In genomic region chr3:152334761-152335160, GRCh38 we compare ENCODE assay signal across 15 cellular contexts.
DNase-seq lines count a peak whose midpoint lies in the region; ATAC-seq, FAIRE-seq and TF ChIP-seq lines count a peak whose summit lies in the region.
"Had no signal": no experiment of that assay in that cellular context is flagged by ENCODE, and none has a peak within 500 bp of the region (broad histone marks: within the 10 kb centered on the region; RNA-seq: fewer than 3 reads in every experiment).

No MANE protein-coding gene starts in this region.

- intact Hi-C loops in CD4-positive, alpha-beta memory T cell (cut with micrococcal nuclease): loop anchor here (5.0 kb wide), 1 partner anchor 43 kb away; no protein-coding TSS in a partner anchor

- ATAC-seq in GM21723 (IDR thresholded peaks at IDR 0.05; ENCODE audit: unreplicated experiment): no peak
- ATAC-seq: HCT116 had no signal

- POLR2A ChIA-PET in CD4-positive, alpha-beta memory T cell (lab: Charles Lee; ENCODE audit: partially characterized antibody): interaction anchor here (0.6 to 1.3 kb wide), 2 partner anchors 141 to 317 kb away, joined by 3 to 5 read pairs; no protein-coding TSS in a partner anchor

- DNase-seq in CD4-positive, alpha-beta memory T cell: no peak
- DNase-seq in GM19239 (ENCODE audit: insufficient read length, low spot score) (no peak), GM12892 (ENCODE audit: insufficient read length) (no peak), T-helper 2 cell (no peak), SHP77 (lab: John Stamatoyannopoulos, UW) (no peak)
- DNase-seq: anterior cingulate cortex, NCI-H69, retina, trophoblast cell had no signal

- TF ChIP-seq POLR2A in GM12892 (IDR thresholded peaks at IDR 0.05; ENCODE audit: low read depth, low read length): no peak

- peak overlapping the region in 6 of 7 donors; percentile 17 to 85 (median 75) for H3K27ac Mint-ChIP-seq in CD4-positive, alpha-beta memory T cell
- H3K27ac Mint-ChIP-seq in activated naive CD8-positive, alpha-beta T cell: peak overlapping the region; percentile 92

- FAIRE-seq in GM19239 (lab: Jason Lieb, UNC) (peak; percentile 85), GM12892 (lab: Jason Lieb, UNC) (no peak)
- FAIRE-seq: endothelial cell of umbilical vein had no signal

- H3K27me3 Mint-ChIP-seq in CD4-positive, alpha-beta memory T cell: no peaks in the 10 kb centered on the region
- H3K27me3 Mint-ChIP-seq in activated naive CD8-positive, alpha-beta T cell: no peaks in the 10 kb centered on the region

- no peak for TF ChIP-seq CTCF in neutrophil (IDR thresholded peaks at IDR 0.05)

- H3K4me1 Mint-ChIP-seq in CD4-positive, alpha-beta memory T cell: peaks cover 62 to 94% (median 72%) of the 10 kb centered on the region in 4 donors
- H3K4me1 Mint-ChIP-seq in activated naive CD8-positive, alpha-beta T cell (ENCODE audit: low read depth): peaks cover 85% of the 10 kb centered on the region

- CTCF ChIA-PET in CD4-positive, alpha-beta memory T cell (lab: Charles Lee; ENCODE audit: partially characterized antibody): no interaction called here

- no peak overlapping the region for H3K4me3 ChIP-seq in CD4-positive, alpha-beta memory T cell (ENCODE audit: low read length in 2 of 2)
- no peak overlapping the region for H3K4me3 ChIP-seq in neutrophil (ENCODE audit: low read depth in 1 of 2, low read length in 1 of 2)

- peaks cover 0 to 2% (median 0%) of the 10 kb centered on the region in 8 donors for H3K9me3 Mint-ChIP-seq in CD4-positive, alpha-beta memory T cell
- H3K9me3 Mint-ChIP-seq in activated naive CD8-positive, alpha-beta T cell (ENCODE audit: low read depth): no peaks in the 10 kb centered on the region

- peak overlapping the region in 6 of 8 donors; percentile 1 to 71 (median 32) for H3K4me3 Mint-ChIP-seq in CD4-positive, alpha-beta memory T cell
- peak overlapping the region; percentile 51 for H3K4me3 Mint-ChIP-seq in activated naive CD8-positive, alpha-beta T cell

- peaks cover 6% of the 10 kb centered on the region for H3K36me3 ChIP-seq in CD4-positive, alpha-beta memory T cell (ENCODE audit: insufficient read depth, low read length)
- H3K36me3 ChIP-seq in neutrophil: no peaks in the 10 kb centered on the region

- no peak overlapping the region for H3K27ac ChIP-seq in CD4-positive, alpha-beta memory T cell (ENCODE audit: low read depth, low read length)
- peak overlapping the region; percentile 61 for H3K27ac ChIP-seq in neutrophil
- H3K27ac ChIP-seq: C4-2B had no signal

- H3K4me1 ChIP-seq in CD4-positive, alpha-beta memory T cell (ENCODE audit: insufficient read depth, low read length): peaks cover 95% of the 10 kb centered on the region
- peaks cover 6 to 26% of the 10 kb centered on the region in 2 experiments for H3K4me1 ChIP-seq in neutrophil (ENCODE audit: control insufficient read depth in 1 of 2, insufficient read depth in 1 of 2, low read depth in 1 of 2, low read length in 1 of 2)

- H3K9me3 ChIP-seq in CD4-positive, alpha-beta memory T cell (ENCODE audit: control insufficient read depth in 1 of 2, low read length in 2 of 2): no peaks in the 10 kb centered on the region
- H3K9me3 ChIP-seq in neutrophil: no peaks in the 10 kb centered on the region

- peaks cover 44 to 71% of the 10 kb centered on the region in 2 donors for H3K36me3 Mint-ChIP-seq in CD4-positive, alpha-beta memory T cell
- H3K36me3 Mint-ChIP-seq in activated naive CD8-positive, alpha-beta T cell: peaks cover 17% of the 10 kb centered on the region

- no peaks in the 10 kb centered on the region for H3K27me3 ChIP-seq in CD4-positive, alpha-beta memory T cell (ENCODE audit: insufficient read depth, low read length)
- no peaks in the 10 kb centered on the region for H3K27me3 ChIP-seq in neutrophil
